In the genomic region with DNA sequence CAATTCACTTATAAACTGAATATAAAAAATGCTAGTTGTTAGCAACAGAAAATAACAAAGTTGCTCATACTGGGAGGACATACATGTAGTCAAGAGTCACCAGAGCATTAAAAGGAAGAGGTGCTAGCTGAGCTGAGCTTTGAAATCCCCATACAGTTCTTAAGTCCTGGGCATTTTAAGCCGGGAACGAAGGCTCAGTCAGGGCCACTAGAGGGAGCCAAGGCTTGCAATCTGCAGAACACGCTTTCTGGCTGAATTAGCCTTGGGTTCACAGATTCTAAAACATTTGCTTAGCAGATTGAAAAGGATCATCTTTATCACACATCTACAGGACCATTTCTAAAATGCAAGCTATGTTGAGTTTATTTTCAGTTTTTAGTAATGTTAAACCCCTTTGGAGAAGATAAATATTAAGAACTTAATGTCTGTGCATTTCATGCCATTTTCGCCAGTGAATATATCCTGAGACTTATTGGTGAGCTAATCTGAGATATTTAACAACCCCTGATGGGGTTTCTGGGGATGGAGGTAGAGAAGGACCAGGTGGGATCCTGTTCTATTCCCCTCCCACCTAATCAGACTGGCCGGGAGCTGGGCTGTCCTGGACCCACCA, we compare ENCODE assay signal across 8 cellular contexts. TPM values are rescaled to one million over a fixed set of nuclear protein-coding genes. Genes with fewer than 3 reads are reported as not detected.
DNase-seq lines count a peak whose midpoint lies in the region; ATAC-seq and TF ChIP-seq lines count a peak whose summit lies in the region.

No MANE protein-coding gene starts in this region.

- H3K4me3 ChIP-seq in mucosa of descending colon: no peak overlapping the region

- no peaks in the 10 kb centered on the region for H3K36me3 Mint-ChIP-seq in activated CD4-positive, alpha-beta memory T cell treated with anti-CD3 and anti-CD28 coated beads for 36 hours
- H3K36me3 Mint-ChIP-seq in endothelial cell (ENCODE audit: low read depth, unreplicated experiment): no peaks in the 10 kb centered on the region

- intact Hi-C loops in activated CD4-positive, alpha-beta memory T cell treated with anti-CD3 and anti-CD28 coated beads for 36 hours (cut with micrococcal nuclease): loop anchor here (1.0 to 10.0 kb wide), 2 partner anchors 378 to 1034 kb away; no protein-coding TSS in a partner anchor
- intact Hi-C loops in mucosa of descending colon (cut with DNase I, micrococcal nuclease): no loop called here

- POLR2A ChIA-PET in activated CD4-positive, alpha-beta memory T cell treated with anti-CD3 and anti-CD28 coated beads for 36 hours (lab: Charles Lee): no interaction called here

- H3K4me3 Mint-ChIP-seq in activated CD4-positive, alpha-beta memory T cell treated with anti-CD3 and anti-CD28 coated beads for 36 hours: no peak overlapping the region
- H3K4me3 Mint-ChIP-seq in endothelial cell (ENCODE audit: unreplicated experiment): no peak overlapping the region

- H3K36me3 ChIP-seq in mucosa of descending colon (ENCODE audit: low read depth): no peaks in the 10 kb centered on the region

- H3K4me1 ChIP-seq in mucosa of descending colon (ENCODE audit: low read depth): peaks cover 3% of the 10 kb centered on the region

- CTCF ChIA-PET in activated CD4-positive, alpha-beta memory T cell treated with anti-CD3 and anti-CD28 coated beads for 36 hours (lab: Charles Lee): interaction anchor here (0.6 to 9.5 kb wide), 33 partner anchors 9 to 1038 kb away, joined by 3 to 209 read pairs (median 4); no protein-coding TSS in a partner anchor

- peak; percentile 53 for ATAC-seq in HG02885 (IDR thresholded peaks at IDR 0.05; ENCODE audit: poor library complexity, unreplicated experiment)
- peak; percentile 72 for ATAC-seq in mucosa of descending colon
- no peak for ATAC-seq in GM18520 (IDR thresholded peaks at IDR 0.05; ENCODE audit: unreplicated experiment)

- no peaks in the 10 kb centered on the region for H3K9me3 Mint-ChIP-seq in activated CD4-positive, alpha-beta memory T cell treated with anti-CD3 and anti-CD28 coated beads for 36 hours
- no peaks in the 10 kb centered on the region for H3K9me3 Mint-ChIP-seq in endothelial cell (ENCODE audit: unreplicated experiment)

- no peak overlapping the region for H3K27ac Mint-ChIP-seq in activated CD4-positive, alpha-beta memory T cell treated with anti-CD3 and anti-CD28 coated beads for 36 hours
- H3K27ac Mint-ChIP-seq in endothelial cell (ENCODE audit: unreplicated experiment): no peak overlapping the region

- H3K4me1 Mint-ChIP-seq in activated CD4-positive, alpha-beta memory T cell treated with anti-CD3 and anti-CD28 coated beads for 36 hours (ENCODE audit: low read depth): no peaks in the 10 kb centered on the region
- H3K4me1 Mint-ChIP-seq in endothelial cell (ENCODE audit: unreplicated experiment): no peaks in the 10 kb centered on the region

- no peaks in the 10 kb centered on the region for H3K9me3 ChIP-seq in mucosa of descending colon

- peaks cover 2% of the 10 kb centered on the region for H3K27me3 Mint-ChIP-seq in activated CD4-positive, alpha-beta memory T cell treated with anti-CD3 and anti-CD28 coated beads for 36 hours
- H3K27me3 Mint-ChIP-seq in endothelial cell (ENCODE audit: unreplicated experiment): peaks cover 2% of the 10 kb centered on the region

- peak; percentile 68 for TF ChIP-seq CTCF in endothelial cell (IDR thresholded peaks at IDR 0.05; ENCODE audit: unreplicated experiment)
- peak; percentile 77 for TF ChIP-seq CTCF in mucosa of descending colon (IDR thresholded peaks at IDR 0.05)

- DNase-seq in ELF-1 (ENCODE audit: low read depth, low spot score) (peak; percentile 61), NCI-H524 treated with DMSO at 0.1 percent for 48 hours (lab: John Stamatoyannopoulos, UW) (peak; percentile 6), endothelial cell (ENCODE audit: low spot score) (peak; percentile 72), mucosa of descending colon (peak in 2 of 3 donors; percentile 77 to 87)
- peak; percentile 69 for DNase-seq in activated CD4-positive, alpha-beta memory T cell treated with anti-CD3 and anti-CD28 coated beads for 36 hours
- peak in 5 of 6 experiments; percentile 3 to 50 (median 36) for DNase-seq in stimulated activated naive CD4-positive, alpha-beta T cell (lab: John Stamatoyannopoulos, UW)

RNA-seq across cellular contexts. Expression of gene MNS1, which starts 26.3 kb away (rescaled TPM):
- total RNA-seq in activated CD4-positive, alpha-beta memory T cell treated with anti-CD3 and anti-CD28 coated beads for 36 hours: under 1 TPM; 0.10 to 0.36 TPM
- total RNA-seq in endothelial cell (ENCODE audit: unreplicated experiment) (1.9 TPM), mucosa of descending colon (1 to 10 TPM in 2 of 3 donors, under 1 TPM in 1; 0.61 to 1.7 (median 1.2) TPM)

Comparison
In these comparisons a context has a peak if more than half of its experiments do, and no peak if none do; other contexts are left out.
1. DNase-seq: peak in every context shown above with its lines; median percentile 82 in mucosa of descending colon; 72 in endothelial cell; 69 in activated CD4-positive, alpha-beta memory T cell treated with anti-CD3 and anti-CD28 coated beads for 36 hours; 61 in ELF-1; 36 in stimulated activated naive CD4-positive, alpha-beta T cell; 6 in NCI-H524 treated with DMSO at 0.1 percent for 48 hours.